ENCODE assay signal across 1 cellular context in the genomic region with DNA sequence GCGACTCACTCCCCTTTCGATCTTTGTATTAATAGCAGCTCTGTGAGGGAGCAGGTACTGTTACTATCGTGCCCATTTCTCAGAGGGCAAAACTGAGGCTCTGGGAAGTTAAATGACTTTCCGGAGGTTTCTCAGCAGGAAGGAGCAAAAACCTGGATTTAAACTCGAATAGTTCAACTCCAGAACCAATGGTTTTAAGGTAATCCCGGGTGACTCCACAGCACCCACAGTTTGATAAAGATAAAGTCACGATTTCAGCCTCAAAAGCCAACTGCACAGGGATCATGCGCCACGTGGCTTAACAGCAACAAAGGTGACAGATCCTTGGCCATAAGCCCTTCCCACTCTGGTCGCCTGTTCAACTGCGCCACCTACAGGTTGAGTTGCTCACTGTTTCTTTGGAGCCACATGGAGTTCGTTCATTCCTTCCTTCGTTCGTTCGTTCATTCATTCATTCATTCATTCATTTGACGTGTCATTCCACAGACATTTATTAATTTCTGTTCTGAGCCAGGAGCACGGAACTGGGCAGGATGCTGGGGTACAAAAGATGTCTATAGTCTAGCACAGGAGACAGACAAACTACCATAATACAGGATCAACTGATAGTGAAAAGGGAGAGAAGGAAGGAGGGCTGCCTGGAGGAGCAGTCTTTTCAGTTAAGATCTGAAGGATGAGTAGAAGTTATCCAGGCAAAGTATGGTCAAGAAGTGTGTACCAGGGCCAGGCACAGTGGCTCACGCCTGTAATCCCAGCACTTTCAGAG.
TF ChIP-seq lines count a peak whose summit lies in the region.

No MANE protein-coding gene starts in this region.

TF ChIP-seq in WTC11, 78 proteins besides CTCF, POLR2A, EP300 and RAD21 (continued from another document):
- TF ChIP-seq, protein P1, sequence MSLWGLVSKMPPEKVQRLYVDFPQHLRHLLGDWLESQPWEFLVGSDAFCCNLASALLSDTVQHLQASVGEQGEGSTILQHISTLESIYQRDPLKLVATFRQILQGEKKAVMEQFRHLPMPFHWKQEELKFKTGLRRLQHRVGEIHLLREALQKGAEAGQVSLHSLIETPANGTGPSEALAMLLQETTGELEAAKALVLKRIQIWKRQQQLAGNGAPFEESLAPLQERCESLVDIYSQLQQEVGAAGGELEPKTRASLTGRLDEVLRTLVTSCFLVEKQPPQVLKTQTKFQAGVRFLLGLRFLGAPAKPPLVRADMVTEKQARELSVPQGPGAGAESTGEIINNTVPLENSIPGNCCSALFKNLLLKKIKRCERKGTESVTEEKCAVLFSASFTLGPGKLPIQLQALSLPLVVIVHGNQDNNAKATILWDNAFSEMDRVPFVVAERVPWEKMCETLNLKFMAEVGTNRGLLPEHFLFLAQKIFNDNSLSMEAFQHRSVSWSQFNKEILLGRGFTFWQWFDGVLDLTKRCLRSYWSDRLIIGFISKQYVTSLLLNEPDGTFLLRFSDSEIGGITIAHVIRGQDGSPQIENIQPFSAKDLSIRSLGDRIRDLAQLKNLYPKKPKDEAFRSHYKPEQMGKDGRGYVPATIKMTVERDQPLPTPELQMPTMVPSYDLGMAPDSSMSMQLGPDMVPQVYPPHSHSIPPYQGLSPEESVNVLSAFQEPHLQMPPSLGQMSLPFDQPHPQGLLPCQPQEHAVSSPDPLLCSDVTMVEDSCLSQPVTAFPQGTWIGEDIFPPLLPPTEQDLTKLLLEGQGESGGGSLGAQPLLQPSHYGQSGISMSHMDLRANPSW (CRISPR knock-in tag; conservative IDR thresholded peaks at IDR 0.05; ENCODE audit: low read depth): no peak
- no peak for TF ChIP-seq ZNF121 (CRISPR knock-in tag; IDR thresholded peaks at IDR 0.05)
- no peak for TF ChIP-seq CBFB (CRISPR knock-in tag; IDR thresholded peaks at IDR 0.05; ENCODE audit: low read depth)
- TF ChIP-seq ZNF416 (CRISPR knock-in tag; IDR thresholded peaks at IDR 0.05): no peak
TF ChIP-seq in WTC11: peak in this region for 11.
